ENCODE assay signal across 16 cellular contexts in the genomic region with DNA sequence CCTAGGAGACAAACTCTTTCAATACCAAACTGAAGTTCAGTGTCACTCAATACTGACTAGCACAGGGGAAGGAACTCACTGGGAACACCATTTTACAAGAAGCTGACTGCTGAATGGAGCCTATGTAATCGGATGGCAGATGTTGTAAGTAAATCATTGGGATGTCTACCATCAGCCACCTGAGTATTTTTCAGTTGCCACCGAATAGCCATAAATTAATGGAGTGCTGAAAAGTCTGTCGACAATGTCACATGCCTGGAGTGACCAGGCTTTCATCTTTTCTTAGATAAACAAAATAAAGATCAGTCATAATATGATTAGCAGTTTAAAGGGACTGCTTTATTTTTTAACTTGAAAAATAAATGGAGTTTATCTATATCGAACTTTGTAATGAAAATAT.
DNase-seq lines count a peak whose midpoint lies in the region; ATAC-seq and TF ChIP-seq lines count a peak whose summit lies in the region.
"Had no signal": no experiment of that assay in that cellular context is flagged by ENCODE, and none has a peak within 500 bp of the region (broad histone marks: within the 10 kb centered on the region; RNA-seq: fewer than 3 reads in every experiment).

No MANE protein-coding gene starts in this region.

- H3K27me3 Mint-ChIP-seq in type B pancreatic cell: peaks cover 9% of the 10 kb centered on the region

- intact Hi-C loops in HCT116 (cut with micrococcal nuclease) (no loop called here), PC-3 (cut with micrococcal nuclease) (loop anchor here (5.0 kb wide), 2 partner anchors 118 to 383 kb away; no protein-coding TSS in a partner anchor)

- H3K9me3 ChIP-seq in HCT116 (ENCODE audit: control insufficient read depth in 1 of 2, insufficient read depth in 1 of 2, low read depth in 1 of 2, low read length in 2 of 2) (no peaks in the 10 kb centered on the region), OCI-LY3 (ENCODE audit: insufficient read depth, low read length) (no peaks in the 10 kb centered on the region), PC-3 (ENCODE audit: low read length) (no peaks in the 10 kb centered on the region)

- CTCF ChIA-PET in HCT116 (lab: Charles Lee) (no interaction called here), PC-3 (lab: Charles Lee) (no interaction called here)

- H3K4me1 ChIP-seq in HCT116 (ENCODE audit: control insufficient read depth in 1 of 2, insufficient read depth in 2 of 2, low read length in 2 of 2) (no peaks in the 10 kb centered on the region), OCI-LY3 (ENCODE audit: low read length) (peaks cover 69% of the 10 kb centered on the region), PC-3 (ENCODE audit: insufficient read depth, low read length) (no peaks in the 10 kb centered on the region)

- peak overlapping the region; percentile 55 for H2AFZ ChIP-seq in HCT116 (ENCODE audit: low read depth, low read length, poor library complexity, severe bottlenecking)
- 0 out of 2 replicates have a peak overlapping the region, but pooled peaks have one; percentile 22 for H2AFZ ChIP-seq in OCI-LY3 (ENCODE audit: low read depth, low read length)
- H2AFZ ChIP-seq in PC-3 (ENCODE audit: low read length): no peak overlapping the region

- ATAC-seq in HCT116 (no peak), PC-3 (no peak)

- H3K36me3 ChIP-seq in HCT116 (ENCODE audit: control insufficient read depth in 1 of 2, insufficient read depth in 2 of 2, low read length in 2 of 2) (no peaks in the 10 kb centered on the region), OCI-LY3 (replicated peaks; ENCODE audit: low read depth, low read length) (peaks cover under 1% of the 10 kb centered on the region), PC-3 (ENCODE audit: low read depth, low read length) (no peaks in the 10 kb centered on the region)

- no peak overlapping the region for H3K9ac ChIP-seq in HCT116 (ENCODE audit: low read length)
- H3K9ac ChIP-seq in OCI-LY3 (ENCODE audit: low read length): no peak overlapping the region
- no peak overlapping the region for H3K9ac ChIP-seq in PC-3 (ENCODE audit: low read length)

- no peak overlapping the region for H3K27ac Mint-ChIP-seq in type B pancreatic cell
- H3K27ac Mint-ChIP-seq: T-helper 2 cell treated with Interferon-gamma antibody and Interleukin-4, amounts not matched to agents 5 μg/mL and 100 μg/mL, for 36 hours had no signal

- no peaks in the 10 kb centered on the region for H4K20me1 ChIP-seq in HCT116 (ENCODE audit: insufficient read depth)
- no peaks in the 10 kb centered on the region for H4K20me1 ChIP-seq in OCI-LY3 (ENCODE audit: insufficient read depth, low read length)
- no peaks in the 10 kb centered on the region for H4K20me1 ChIP-seq in PC-3 (ENCODE audit: low read length)

- no peak overlapping the region for H3K4me3 ChIP-seq in HCT116 (replicated peaks in 1 of 2; ENCODE audit: low read depth in 1 of 2, low read length in 2 of 2)
- no peak overlapping the region for H3K4me3 ChIP-seq in OCI-LY3 (ENCODE audit: low read length)
- H3K4me3 ChIP-seq in PC-3 (ENCODE audit: low read length): no peak overlapping the region

- no peaks in the 10 kb centered on the region for H3K27me3 ChIP-seq in HCT116 (ENCODE audit: insufficient read depth, low read length)
- H3K27me3 ChIP-seq in OCI-LY3 (ENCODE audit: low read depth, low read length): no peaks in the 10 kb centered on the region
- no peaks in the 10 kb centered on the region for H3K27me3 ChIP-seq in PC-3 (ENCODE audit: low read length)

- no peaks in the 10 kb centered on the region for H3K9me2 ChIP-seq in HCT116 (ENCODE audit: insufficient read depth)
- no peaks in the 10 kb centered on the region for H3K9me2 ChIP-seq in PC-3 (replicated peaks; ENCODE audit: low read length)

- TF ChIP-seq RAD21 in HCT116 (IDR thresholded peaks at IDR 0.05; ENCODE audit: low read depth): no peak

- POLR2A ChIA-PET in HCT116 (lab: Charles Lee) (no interaction called here), PC-3 (lab: Charles Lee; ENCODE audit: unreplicated experiment) (no interaction called here)

- no peaks in the 10 kb centered on the region for H3K9me3 Mint-ChIP-seq in type B pancreatic cell
- H3K9me3 Mint-ChIP-seq: T-helper 2 cell treated with Interferon-gamma antibody and Interleukin-4, amounts not matched to agents 5 μg/mL and 100 μg/mL, for 36 hours had no signal

- H3K4me3 Mint-ChIP-seq in type B pancreatic cell: no peak overlapping the region
- H3K4me3 Mint-ChIP-seq: T-helper 2 cell treated with Interferon-gamma antibody and Interleukin-4, amounts not matched to agents 5 μg/mL and 100 μg/mL, for 36 hours had no signal

- H3K27ac ChIP-seq in HCT116 (ENCODE audit: low read depth, low read length) (no peak overlapping the region), OCI-LY3 (ENCODE audit: low read length) (peak overlapping the region; percentile 92; the same call in 1 of the 2 replicates), PC-3 (ENCODE audit: low read length) (no peak overlapping the region)
- H3K27ac ChIP-seq: C4-2B had no signal

- peaks cover 14% of the 10 kb centered on the region for H3K4me1 Mint-ChIP-seq in type B pancreatic cell (ENCODE audit: unreplicated experiment)

- no peak for DNase-seq in HCT116 (ENCODE audit: low read depth, low spot score)
- peak in 2 of 3 experiments; percentile 37 to 82 for DNase-seq in NCI-H1417 (lab: John Stamatoyannopoulos, UW)
- peak; percentile 71 for DNase-seq in left kidney (ENCODE audit: low read depth, low spot score)
- no peak for DNase-seq in RPMI8226
- no peak for DNase-seq in type B pancreatic cell (ENCODE audit: extremely low spot score, unreplicated experiment)
- no peak for DNase-seq in PC-3
- DNase-seq: AML-193, GDM1, H7, NCI-H1436, NCI-H1930, NCI-H446 treated with DMSO at 0.1 percent for 48 hours, SW 1271 had no signal

- TF ChIP-seq CTCF in HCT116 (IDR thresholded peaks at IDR 0.05 in 2 of 3, conservative IDR thresholded peaks at IDR 0.05 in 1 of 3; ENCODE audit: borderline replicate concordance in 1 of 3, insufficient read depth in 1 of 3, low read depth in 2 of 3, low read length in 2 of 3) (no peak), OCI-LY3 (IDR thresholded peaks at IDR 0.05; ENCODE audit: low read depth, low read length) (no peak), type B pancreatic cell (conservative IDR thresholded peaks at IDR 0.05) (no peak), PC-3 (conservative IDR thresholded peaks at IDR 0.05; ENCODE audit: low read depth, low read length) (no peak)

- no peak for TF ChIP-seq POLR2A in HCT116 (IDR thresholded peaks at IDR 0.05; ENCODE audit: borderline replicate concordance, extremely low read depth, insufficient read depth, insufficient read length)

- H3K4me2 ChIP-seq in HCT116 (ENCODE audit: low read length): no peak overlapping the region
- no peak overlapping the region for H3K4me2 ChIP-seq in OCI-LY3 (ENCODE audit: low read length)
- H3K4me2 ChIP-seq in PC-3 (ENCODE audit: low read length): no peak overlapping the region

- no TSS peak for BruUV-seq in HCT116 (replicated peaks; lab: Mats Ljungman, UMichigan)
- BruUV-seq in PC-3 (replicated peaks; lab: Mats Ljungman, UMichigan): no TSS peak

- H3F3A ChIP-seq in PC-3 (ENCODE audit: low read length, unreplicated experiment): no peaks in the 10 kb centered on the region

- RAD21 ChIA-PET in HCT116 (lab: Charles Lee; ENCODE audit: low non-redundant PET in 1 of 2, low total read pairs in 2 of 2, uncharacterized antibody in 2 of 2, unreplicated experiment in 2 of 2): no interaction called here

- H3K79me2 ChIP-seq in HCT116 (ENCODE audit: insufficient read depth, low read length): no peaks in the 10 kb centered on the region
- no peaks in the 10 kb centered on the region for H3K79me2 ChIP-seq in OCI-LY3 (ENCODE audit: low read length)
- no peaks in the 10 kb centered on the region for H3K79me2 ChIP-seq in PC-3 (ENCODE audit: low read length)

- no peaks in the 10 kb centered on the region for H3K36me3 Mint-ChIP-seq in type B pancreatic cell

TF ChIP-seq in HCT116, 20 proteins besides CTCF, POLR2A, EP300 and RAD21:
- TF ChIP-seq JUND (IDR thresholded peaks at IDR 0.05): no peak

Comparison
In these comparisons a context has a peak if more than half of its experiments do, and no peak if none do; other contexts are left out.
1. DNase-seq: peak in NCI-H1417 (2 of 3) and left kidney (single experiment); none in HCT116 (single experiment), RPMI8226 (single experiment), type B pancreatic cell (single experiment) and PC-3 (single experiment).